28 cellular contexts compared by ENCODE assay signal in genomic region chrX:128992107-128992971, GRCh38.
A peak's percentile ranks its signal among the peaks of the same experiment; 100 is the strongest.
DNase-seq lines count a peak whose midpoint lies in the region; ATAC-seq, FAIRE-seq and TF ChIP-seq lines count a peak whose summit lies in the region.
"Had no signal": no experiment of that assay in that cellular context is flagged by ENCODE, and none has a peak within 500 bp of the region (broad histone marks: within the 10 kb centered on the region; RNA-seq: fewer than 3 reads in every experiment).

No MANE protein-coding gene starts in this region.

- H3K36me3 ChIP-seq in DND-41 (ENCODE audit: insufficient read depth, low read length) (no peaks in the 10 kb centered on the region), endodermal cell (ENCODE audit: control insufficient read depth, insufficient read depth, low read length) (no peaks in the 10 kb centered on the region), pancreas (no peaks in the 10 kb centered on the region)
- H3K36me3 ChIP-seq: esophagus muscularis mucosa, gastrocnemius medialis, lower lobe of right lung had no signal

- H3K27ac ChIP-seq in DND-41 (ENCODE audit: low read length) = no peak overlapping the region
- H3K27ac ChIP-seq in endodermal cell (ENCODE audit: low read depth, low read length) = no peak overlapping the region
- no peak overlapping the region for H3K27ac ChIP-seq in pancreas
- H3K27ac ChIP-seq: esophagus muscularis mucosa, gastrocnemius medialis, lower lobe of right lung, testis had no signal

- H3K4me1 Mint-ChIP-seq in endodermal cell = no peaks in the 10 kb centered on the region
- H3K4me1 Mint-ChIP-seq in HFFc6 (ENCODE audit: low read depth) = no peaks in the 10 kb centered on the region
- H3K4me1 Mint-ChIP-seq: brain; neural crest cell; stimulated activated memory B cell treated with anti-CD40 and anti-IgM and Interleukin-4, amounts not matched to agents 10 μg/mL and 1 μg/mL and 100 μg/mL, for 72 hours; T-helper 17 cell had no signal

- H3K4me1 ChIP-seq in DND-41 (ENCODE audit: insufficient read depth, low read length) (no peaks in the 10 kb centered on the region), endodermal cell (ENCODE audit: control insufficient read depth, insufficient read depth, low read length) (no peaks in the 10 kb centered on the region), pancreas (no peaks in the 10 kb centered on the region)
- H3K4me1 ChIP-seq: esophagus muscularis mucosa, gastrocnemius medialis, lower lobe of right lung, testis had no signal

- H3K27ac Mint-ChIP-seq in endodermal cell (no peak overlapping the region), HFFc6 (no peak overlapping the region)
- H3K27ac Mint-ChIP-seq: activated T-helper 2 cell treated with anti-CD3 and anti-CD28 coated beads, Interferon-gamma antibody, Interleukin-2, Interleukin-4, amounts not matched to agents 10 μg/mL and 5 μg/mL and 100 μg/mL, durations not matched to agents 14 hours and 24 hours and 36 hours; brain; CD8-positive, alpha-beta T cell; stimulated activated memory B cell treated with anti-CD40 and anti-IgM and Interleukin-4, amounts not matched to agents 10 μg/mL and 1 μg/mL and 100 μg/mL, for 72 hours; T-helper 17 cell had no signal

- no peak for TF ChIP-seq POLR2A in H54 (IDR thresholded peaks at IDR 0.05; ENCODE audit: low read depth, low read length)

- no peaks in the 10 kb centered on the region for H3K79me2 ChIP-seq in DND-41 (ENCODE audit: insufficient read depth, low read length)

- FAIRE-seq in H54 (lab: Jason Lieb, UNC) (no peak), pancreas (lab: Jason Lieb, UNC) (no peak)
- FAIRE-seq: colon, GM19239 had no signal

- H3K9me3 Mint-ChIP-seq in endodermal cell (peaks cover 65% of the 10 kb centered on the region), HFFc6 (0 out of 2 replicates have a peak, but pooled peaks cover 4% of the 10 kb centered on the region)
- H3K9me3 Mint-ChIP-seq: CD8-positive, alpha-beta T cell had no signal

- TF ChIP-seq CTCF in DND-41 (IDR thresholded peaks at IDR 0.05; ENCODE audit: borderline replicate concordance, extremely low read depth, low read length, poor library complexity, severe bottlenecking) (peak; percentile 42), endodermal cell (conservative IDR thresholded peaks at IDR 0.05) (peak; percentile 62), pancreas (IDR thresholded peaks at IDR 0.05) (no peak), HFFc6 (IDR thresholded peaks at IDR 0.05) (no peak)

- no peak overlapping the region for H3K4me3 Mint-ChIP-seq in endodermal cell
- no peak overlapping the region for H3K4me3 Mint-ChIP-seq in HFFc6
- H3K4me3 Mint-ChIP-seq: brain; CD8-positive, alpha-beta T cell; neural crest cell; stimulated activated memory B cell treated with anti-CD40 and anti-IgM and Interleukin-4, amounts not matched to agents 10 μg/mL and 1 μg/mL and 100 μg/mL, for 72 hours; T-helper 17 cell had no signal

- H2AFZ ChIP-seq in DND-41 (ENCODE audit: low read depth, low read length) = no peak overlapping the region

- 96% methylated on average over 4 of the region's 4 CpGs; no CpG with 5 or more reads in 1 of the 2 experiments for WGBS in endodermal cell (ENCODE audit: insufficient coverage in 1 of 2, insufficient read length in 1 of 2), 2 experiments
- 52 to 74% methylated on average over 4 of the region's 4 CpGs for WGBS in pancreas, 2 donors

- no peak overlapping the region for H3K4me2 ChIP-seq in DND-41 (ENCODE audit: insufficient read depth, low read length)

- H3K27me3 ChIP-seq in DND-41 (ENCODE audit: insufficient read depth, low read length, poor library complexity) (no peaks in the 10 kb centered on the region), endodermal cell (ENCODE audit: control insufficient read depth, insufficient read depth, low read length, poor library complexity, severe bottlenecking) (no peaks in the 10 kb centered on the region), pancreas (no peaks in the 10 kb centered on the region)
- H3K27me3 ChIP-seq: esophagus muscularis mucosa, gastrocnemius medialis, testis had no signal

- H3K9me3 ChIP-seq in DND-41 (ENCODE audit: insufficient read depth, low read length, severe bottlenecking) (no peaks in the 10 kb centered on the region), endodermal cell (ENCODE audit: control insufficient read depth, low read length) (peaks cover 58% of the 10 kb centered on the region), pancreas (peaks cover 0 to 5% (median 0%) of the 10 kb centered on the region in 4 donors)
- H3K9me3 ChIP-seq: esophagus muscularis mucosa, lower lobe of right lung, testis had no signal

- intact Hi-C loops in pancreas (cut with DNase I) = no loop called here

- no peak overlapping the region for H3K4me3 ChIP-seq in DND-41 (ENCODE audit: low read depth in 1 of 2, low read length in 2 of 2)
- H3K4me3 ChIP-seq in endodermal cell (ENCODE audit: low read length) = no peak overlapping the region
- H3K4me3 ChIP-seq in pancreas = no peak overlapping the region
- H3K4me3 ChIP-seq: esophagus muscularis mucosa, gastrocnemius medialis, lower lobe of right lung, testis had no signal

- H3K9ac ChIP-seq in DND-41 (ENCODE audit: low read depth, low read length) = no peak overlapping the region
- no peak overlapping the region for H3K9ac ChIP-seq in endodermal cell (ENCODE audit: extremely low read depth, low read length, poor library complexity, severe bottlenecking)

- ATAC-seq in DND-41 (ENCODE audit: insufficient read depth, low read depth) (no peak), pancreas (no peak)
- ATAC-seq: CD8-positive, alpha-beta T cell; gastrocnemius medialis; lower lobe of right lung; stimulated activated memory B cell treated with anti-CD40 and anti-IgM and Interleukin-4, amounts not matched to agents 10 μg/mL and 1 μg/mL and 100 μg/mL, for 72 hours; T-helper 17 cell had no signal

- H3K36me3 Mint-ChIP-seq in endodermal cell (ENCODE audit: low read depth) = peaks cover 28% of the 10 kb centered on the region
- H3K36me3 Mint-ChIP-seq in HFFc6 (ENCODE audit: low read depth) = no peaks in the 10 kb centered on the region; the same call in 1 of the 2 replicates
- H3K36me3 Mint-ChIP-seq: brain; CD8-positive, alpha-beta T cell; stimulated activated memory B cell treated with anti-CD40 and anti-IgM and Interleukin-4, amounts not matched to agents 10 μg/mL and 1 μg/mL and 100 μg/mL, for 72 hours had no signal

- DNase-seq in DND-41 (no peak), H54 (ENCODE audit: insufficient read length, low spot score) (peak; percentile 1), NCI-H69 (lab: John Stamatoyannopoulos, UW) (peak; percentile 0), endodermal cell (peak; percentile 71), NCI-H1694 (lab: John Stamatoyannopoulos, UW) (no peak), SHP77 (lab: John Stamatoyannopoulos, UW) (no peak), pancreas (no peak), HFFc6 (no peak)
- DNase-seq: activated CD4-positive, alpha-beta T cell treated with anti-CD3 and anti-CD28 coated beads, Interleukin-2, amount 50 U/mL, for 1 hour; CD8-positive, alpha-beta T cell; DMS153; effector memory CD4-positive, alpha-beta T cell; gastrocnemius medialis; IMR-90; lower lobe of right lung; NCI-H146; NCI-H524 treated with DMSO at 0.1 percent for 48 hours; Right ventricle myocardium superior; stimulated activated CD4-positive, alpha-beta T cell treated with anti-CD3 and anti-CD28 coated beads, Interleukin-2, amount 100 ng/mL, for 24 hours; T-helper 17 cell; testis had no signal

- no peaks in the 10 kb centered on the region for H3K27me3 Mint-ChIP-seq in endodermal cell (ENCODE audit: insufficient read depth)
- H3K27me3 Mint-ChIP-seq in HFFc6 (ENCODE audit: insufficient read depth) = no peaks in the 10 kb centered on the region
- H3K27me3 Mint-ChIP-seq: stimulated activated memory B cell treated with anti-CD40 and anti-IgM and Interleukin-4, amounts not matched to agents 10 μg/mL and 1 μg/mL and 100 μg/mL, for 72 hours; T-helper 17 cell had no signal

- H4K20me1 ChIP-seq in DND-41 (ENCODE audit: insufficient read depth, low read length) = no peaks in the 10 kb centered on the region

Comparison
In these comparisons a context has a peak if more than half of its experiments do, and no peak if none do; other contexts are left out.
1. DNase-seq: peak in H54 (single experiment), NCI-H69 (single experiment) and endodermal cell (single experiment); none in DND-41 (single experiment), NCI-H1694 (single experiment), SHP77 (0 of 2), pancreas (0 of 6) and HFFc6 (single experiment).
2. CTCF ChIP-seq: peak in DND-41 (single experiment) and endodermal cell (single experiment); none in pancreas (0 of 4) and HFFc6 (single experiment).